31 cellular contexts compared by ENCODE assay signal in the genomic region with DNA sequence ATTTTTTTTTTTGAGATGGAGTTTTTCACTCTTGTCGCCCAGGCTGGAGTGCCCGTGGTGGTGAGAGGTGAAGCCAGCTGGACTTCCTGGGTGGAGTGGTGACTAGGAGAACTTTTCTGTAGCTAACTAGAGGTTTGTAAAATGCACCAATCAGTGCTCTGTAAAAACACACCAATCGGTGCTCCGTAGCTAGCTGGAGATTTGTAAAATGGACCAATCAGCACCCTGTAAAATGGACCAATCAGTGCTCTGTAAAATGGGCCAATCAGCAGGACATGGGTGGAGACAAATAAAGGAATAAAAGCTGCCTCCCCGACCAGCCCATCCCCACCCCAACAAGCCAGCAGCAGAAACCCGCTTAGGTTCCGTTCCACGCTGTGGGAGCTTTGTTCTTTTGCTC. TPM values are rescaled to one million over a fixed set of nuclear protein-coding genes. Genes with fewer than 3 reads are reported as not detected.
"Had no signal": no experiment of that assay in that cellular context is flagged by ENCODE, and none has a peak within 500 bp of the region (broad histone marks: within the 10 kb centered on the region; RNA-seq: fewer than 3 reads in every experiment).

No MANE protein-coding gene starts in this region.

- H3K4me3 ChIP-seq: heart left ventricle, left lung, lower lobe of right lung, psoas muscle, smooth muscle cell, transverse colon had no signal

- H3K79me2 ChIP-seq: parathyroid adenoma had no signal

- H3K4me2 ChIP-seq: smooth muscle cell had no signal

- H3K27ac Mint-ChIP-seq: activated naive CD4-positive, alpha-beta T cell treated with anti-CD3 and anti-CD28 coated beads, Interleukin-2, amount 10 ng/mL, durations not matched to agents 7 days and 5 days; activated naive CD8-positive, alpha-beta T cell treated with anti-CD3 and anti-CD28 coated beads, Interleukin-2, amount 10 ng/mL, durations not matched to agents 7 days and 5 days; activated T-cell treated with anti-CD3 and anti-CD28 coated beads, Interleukin-2, amount 50 U/mL, for 24 hours had no signal

- H3K36me3 Mint-ChIP-seq: activated naive CD4-positive, alpha-beta T cell treated with anti-CD3 and anti-CD28 coated beads, Interleukin-2, amount 10 ng/mL, durations not matched to agents 7 days and 5 days; activated naive CD8-positive, alpha-beta T cell treated with anti-CD3 and anti-CD28 coated beads, Interleukin-2, amount 10 ng/mL, durations not matched to agents 7 days and 5 days; naive thymus-derived CD8-positive, alpha-beta T cell had no signal

- H3K27me3 Mint-ChIP-seq: activated naive CD4-positive, alpha-beta T cell treated with anti-CD3 and anti-CD28 coated beads, Interleukin-2, amount 10 ng/mL, durations not matched to agents 7 days and 5 days; activated naive CD8-positive, alpha-beta T cell treated with anti-CD3 and anti-CD28 coated beads, Interleukin-2, amount 10 ng/mL, durations not matched to agents 7 days and 5 days; activated T-cell treated with anti-CD3 and anti-CD28 coated beads, Interleukin-2, amount 50 U/mL, for 24 hours; effector memory CD8-positive, alpha-beta T cell; naive thymus-derived CD8-positive, alpha-beta T cell; stimulated activated naive B cell treated with anti-CD40 and anti-IgM and Interleukin-4, amounts not matched to agents 10 μg/mL and 1 μg/mL and 100 μg/mL, for 72 hours had no signal

- H3K36me3 ChIP-seq: brain microvascular endothelial cell, heart left ventricle, left lung, lower lobe of right lung, transverse colon had no signal

- H3K9ac ChIP-seq: parathyroid adenoma had no signal

- H3K9me3 ChIP-seq: heart left ventricle, left lung, lower lobe of right lung, psoas muscle, transverse colon had no signal

- FAIRE-seq: astrocyte, islet of Langerhans had no signal

- DNase-seq: activated CD4-positive, alpha-beta T cell treated with anti-CD3 and anti-CD28 coated beads for 4 hours; activated CD4-positive, alpha-beta T cell treated with anti-CD3 and anti-CD28 coated beads, Interleukin-2, amount 50 U/mL, for 48 hours; activated CD4-positive, CD25-positive, alpha-beta regulatory T cell; activated CD8-positive, alpha-beta memory T cell treated with anti-CD3 and anti-CD28 coated beads, Interleukin-2, amount 50 U/mL, for 48 hours; activated gamma-delta T cell; activated naive CD4-positive, alpha-beta T cell treated with anti-CD3 and anti-CD28 coated beads, Interleukin-2, amount 10 ng/mL, durations not matched to agents 7 days and 5 days; activated naive CD8-positive, alpha-beta T cell treated with anti-CD3 and anti-CD28 coated beads, Interleukin-2, amount 10 ng/mL, durations not matched to agents 7 days and 5 days; activated T-cell treated with anti-CD3 and anti-CD28 coated beads, Interleukin-2, amount 50 U/mL, for 24 hours; amniotic stem cell; brain microvascular endothelial cell; cortex of kidney; effector memory CD8-positive, alpha-beta T cell; foreskin fibroblast; heart left ventricle; left lung; mesenchymal stem cell; naive thymus-derived CD8-positive, alpha-beta T cell; occipital lobe; stimulated activated CD4-positive, alpha-beta T cell treated with anti-CD3 and anti-CD28 coated beads, Interleukin-2, amount 100 ng/mL, for 24 hours; stimulated activated naive B cell treated with anti-CD40 and anti-IgM and Interleukin-4, amounts not matched to agents 10 μg/mL and 1 μg/mL and 100 μg/mL, for 72 hours; T-helper 1 cell; transverse colon had no signal

- H2AFZ ChIP-seq: parathyroid adenoma had no signal

- H3K4me1 ChIP-seq: left lung, lower lobe of right lung, parathyroid adenoma had no signal

- H3K9me3 Mint-ChIP-seq: activated naive CD4-positive, alpha-beta T cell treated with anti-CD3 and anti-CD28 coated beads, Interleukin-2, amount 10 ng/mL, durations not matched to agents 7 days and 5 days; activated naive CD8-positive, alpha-beta T cell treated with anti-CD3 and anti-CD28 coated beads, Interleukin-2, amount 10 ng/mL, durations not matched to agents 7 days and 5 days; activated T-cell treated with anti-CD3 and anti-CD28 coated beads, Interleukin-2, amount 50 U/mL, for 24 hours; effector memory CD8-positive, alpha-beta T cell; naive thymus-derived CD8-positive, alpha-beta T cell; neural crest cell had no signal

- H3K27me3 ChIP-seq: brain microvascular endothelial cell, heart left ventricle, left lung, transverse colon had no signal

- H3K27ac ChIP-seq: brain microvascular endothelial cell, heart left ventricle, left lung, lower lobe of right lung, parathyroid adenoma, psoas muscle, transverse colon had no signal

- H3K4me3 Mint-ChIP-seq: activated naive CD4-positive, alpha-beta T cell treated with anti-CD3 and anti-CD28 coated beads, Interleukin-2, amount 10 ng/mL, durations not matched to agents 7 days and 5 days; activated naive CD8-positive, alpha-beta T cell treated with anti-CD3 and anti-CD28 coated beads, Interleukin-2, amount 10 ng/mL, durations not matched to agents 7 days and 5 days; activated T-cell treated with anti-CD3 and anti-CD28 coated beads, Interleukin-2, amount 50 U/mL, for 24 hours; effector memory CD8-positive, alpha-beta T cell; naive thymus-derived CD8-positive, alpha-beta T cell; stimulated activated naive B cell treated with anti-CD40 and anti-IgM and Interleukin-4, amounts not matched to agents 10 μg/mL and 1 μg/mL and 100 μg/mL, for 72 hours had no signal

RNA-seq across cellular contexts. Expression of gene RAPSN, which starts 4.4 kb away (rescaled TPM):
- total RNA-seq: occipital lobe, smooth muscle cell, temporal lobe, transverse colon had no signal
- polyA plus RNA-seq: fibroblast of lung; naive thymus-derived CD8-positive, alpha-beta T cell had no signal
